13 cellular contexts compared by ENCODE assay signal in genomic region chr9:94912700-94913249, GRCh38.
DNase-seq lines count a peak whose midpoint lies in the region; ATAC-seq and TF ChIP-seq lines count a peak whose summit lies in the region.
"Had no signal": no experiment of that assay in that cellular context is flagged by ENCODE, and none has a peak within 500 bp of the region (broad histone marks: within the 10 kb centered on the region; RNA-seq: fewer than 3 reads in every experiment).

No MANE protein-coding gene starts in this region.

- H3K27ac ChIP-seq in epithelial cell of prostate = peak overlapping the region; percentile 62
- H3K27ac ChIP-seq: HL-60, suprapubic skin had no signal

- no peaks in the 10 kb centered on the region for H3K27me3 Mint-ChIP-seq in osteocyte (ENCODE audit: unreplicated experiment)

- H3K9me3 Mint-ChIP-seq in osteocyte (ENCODE audit: unreplicated experiment) = no peaks in the 10 kb centered on the region

- H3K4me3 Mint-ChIP-seq in osteocyte (ENCODE audit: unreplicated experiment) = no peak overlapping the region

- H3K27ac Mint-ChIP-seq in osteocyte (ENCODE audit: unreplicated experiment) = peak overlapping the region; percentile 78

- ATAC-seq in GM21619 (IDR thresholded peaks at IDR 0.05; ENCODE audit: unreplicated experiment) (no peak), HG03159 (IDR thresholded peaks at IDR 0.05; ENCODE audit: unreplicated experiment) (no peak)

- peak; percentile 79 for DNase-seq in GM04503 (ENCODE audit: low read depth)
- peak; percentile 91 for DNase-seq in RPMI7951 (ENCODE audit: low read depth)
- DNase-seq in epithelial cell of prostate (ENCODE audit: low read depth, low spot score) = no peak
- DNase-seq in osteocyte (ENCODE audit: extremely low spot score, unreplicated experiment) = peak; percentile 46
- DNase-seq in NCI-H128 (lab: John Stamatoyannopoulos, UW; ENCODE audit: unreplicated experiment) = no peak
- DNase-seq in D341Med (ENCODE audit: low spot score) = no peak
- DNase-seq: activated CD4-positive, alpha-beta T cell treated with anti-CD3 and anti-CD28 coated beads, Interleukin-2, amount 50 U/mL, for 1 hour; left colon; NK-92 treated with Interleukin-12 subunit alpha and Interleukin-12 subunit beta, amount 100 ng/mL, for 24 hours had no signal

- no peak for TF ChIP-seq CTCF in osteocyte (IDR thresholded peaks at IDR 0.05)

- H3K36me3 Mint-ChIP-seq in osteocyte (ENCODE audit: unreplicated experiment) = peaks cover 1% of the 10 kb centered on the region

- H3K4me1 Mint-ChIP-seq in osteocyte (ENCODE audit: unreplicated experiment) = peaks cover 78% of the 10 kb centered on the region

Comparison
In these comparisons a context has a peak if more than half of its experiments do, and no peak if none do; other contexts are left out.
1. DNase-seq: peak in GM04503 (single experiment), RPMI7951 (single experiment) and osteocyte (single experiment); none in epithelial cell of prostate (single experiment), NCI-H128 (single experiment) and D341Med (single experiment).